Comparison of ENCODE assay signal across 19 cellular contexts in genomic region chr17:73368085-73368631, GRCh38.
"Had no signal": no experiment of that assay in that cellular context is flagged by ENCODE, and none has a peak within 500 bp of the region (broad histone marks: within the 10 kb centered on the region; RNA-seq: fewer than 3 reads in every experiment).

No MANE protein-coding gene starts in this region.

- H3K27me3 ChIP-seq: heart left ventricle, sigmoid colon had no signal

- H3K27ac ChIP-seq: coronary artery, skin epidermis had no signal

- H3K4me1 Mint-ChIP-seq: naive B cell; stimulated activated naive CD8-positive, alpha-beta T cell treated with anti-CD3 and anti-CD28 coated beads, Interleukin-15, amount 100 ng/mL, for 72 hours had no signal

- H3K4me3 ChIP-seq: coronary artery, heart left ventricle, sigmoid colon, skin epidermis had no signal

- H3K9me3 ChIP-seq: heart left ventricle, sigmoid colon had no signal

- H3K9me3 Mint-ChIP-seq: endodermal cell; naive B cell; nephron progenitor cell; stimulated activated naive B cell treated with anti-CD40 and anti-IgM and Interleukin-4, amounts not matched to agents 10 μg/mL and 1 μg/mL and 100 μg/mL, for 72 hours; stimulated activated naive CD8-positive, alpha-beta T cell treated with anti-CD3 and anti-CD28 coated beads, Interleukin-15, amount 100 ng/mL, for 72 hours had no signal

- H3K4me3 Mint-ChIP-seq: endodermal cell; naive B cell; nephron progenitor cell; stimulated activated naive B cell treated with anti-CD40 and anti-IgM and Interleukin-4, amounts not matched to agents 10 μg/mL and 1 μg/mL and 100 μg/mL, for 72 hours; stimulated activated naive CD8-positive, alpha-beta T cell treated with anti-CD3 and anti-CD28 coated beads, Interleukin-15, amount 100 ng/mL, for 72 hours had no signal

- FAIRE-seq: endothelial cell of umbilical vein had no signal

- ATAC-seq: stimulated activated naive B cell treated with anti-CD40 and anti-IgM and Interleukin-4, amounts not matched to agents 10 μg/mL and 1 μg/mL and 100 μg/mL, for 72 hours; stimulated activated naive CD8-positive, alpha-beta T cell treated with anti-CD3 and anti-CD28 coated beads, Interleukin-15, amount 100 ng/mL, for 72 hours had no signal

- H3K36me3 ChIP-seq: heart left ventricle, sigmoid colon had no signal

- H3K27ac Mint-ChIP-seq: endodermal cell, nephron progenitor cell had no signal

- DNase-seq: effector CD4-positive, alpha-beta T cell; endodermal cell; erythroblast; foreskin melanocyte; heart left ventricle; hypothalamus; islet precursor cell; mesendoderm; naive B cell; nephron progenitor cell; sigmoid colon; stimulated activated CD4-positive, alpha-beta T cell treated with anti-CD3 and anti-CD28 coated beads, Interleukin-2, amount 100 ng/mL, for 24 hours; stimulated activated CD4-positive, alpha-beta T cell treated with anti-CD3 and anti-CD28 coated beads, Interleukin-4, amount 100 ng/mL, for 4 hours; stimulated activated naive B cell treated with anti-CD40 and anti-IgM and Interleukin-4, amounts not matched to agents 10 μg/mL and 1 μg/mL and 100 μg/mL, for 72 hours; stimulated activated naive CD8-positive, alpha-beta T cell treated with anti-CD3 and anti-CD28 coated beads, Interleukin-15, amount 100 ng/mL, for 72 hours; trophoblast cell had no signal

- H3K27me3 Mint-ChIP-seq: naive B cell; stimulated activated naive B cell treated with anti-CD40 and anti-IgM and Interleukin-4, amounts not matched to agents 10 μg/mL and 1 μg/mL and 100 μg/mL, for 72 hours had no signal
